Comparison of ENCODE assay signal across 6 cellular contexts in genomic region chr10:48243921-48244320, GRCh38. TPM values are rescaled to one million over a fixed set of nuclear protein-coding genes. Genes with fewer than 3 reads are reported as not detected.
"Had no signal": no experiment of that assay in that cellular context is flagged by ENCODE, and none has a peak within 500 bp of the region (broad histone marks: within the 10 kb centered on the region; RNA-seq: fewer than 3 reads in every experiment).

No MANE protein-coding gene starts in this region.

RNA-seq across cellular contexts. Expression of gene FRMPD2, which starts 30.6 kb away (rescaled TPM):
- total RNA-seq: OCI-LY7, Peyer's patch, Right ventricle myocardium inferior, RPMI7951, SJCRH30, SK-MEL-5 had no signal
